ENCODE assay signal across 1 cellular context in the genomic region with DNA sequence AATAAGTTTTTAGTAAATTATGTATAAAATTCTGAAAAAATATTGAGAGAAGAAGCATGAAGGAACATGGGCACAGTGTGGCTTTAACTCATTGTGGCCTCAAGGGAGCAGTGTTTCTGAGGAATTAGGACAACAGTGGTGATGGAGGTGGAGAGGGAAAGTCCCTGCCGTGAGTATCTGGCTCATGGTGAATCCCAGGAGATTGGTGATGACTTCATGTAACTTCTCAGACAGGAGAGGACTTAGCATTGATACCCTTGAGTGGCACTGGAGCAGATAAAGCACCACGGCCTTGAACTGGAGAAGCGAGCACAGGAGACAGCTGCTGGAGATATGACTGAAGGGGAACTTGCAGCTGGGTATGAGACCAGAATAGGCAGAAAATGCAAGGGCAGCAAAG.
TF ChIP-seq lines count a peak whose summit lies in the region.

No MANE protein-coding gene starts in this region.

TF ChIP-seq in HepG2, 621 proteins besides CTCF, POLR2A, EP300 and RAD21 (continued from another document):
- TF ChIP-seq SMC3 (IDR thresholded peaks at IDR 0.05; ENCODE audit: low read length) (peak; percentile 11; the same call in 1 of the 2 replicates), NR1H2 (CRISPR knock-in tag; IDR thresholded peaks at IDR 0.05; ENCODE audit: borderline replicate concordance, low read depth) (no peak), ZFP36L1 (CRISPR knock-in tag; IDR thresholded peaks at IDR 0.05) (no peak)
